Comparison of ENCODE assay signal across 11 cellular contexts in genomic region chr5:103519550-103519949, GRCh38. TPM values are rescaled to one million over a fixed set of nuclear protein-coding genes. Genes with fewer than 3 reads are reported as not detected.
DNase-seq lines count a peak whose midpoint lies in the region; ATAC-seq and TF ChIP-seq lines count a peak whose summit lies in the region.
"Had no signal": no experiment of that assay in that cellular context is flagged by ENCODE, and none has a peak within 500 bp of the region (broad histone marks: within the 10 kb centered on the region; RNA-seq: fewer than 3 reads in every experiment).

No MANE protein-coding gene starts in this region.

- no peaks in the 10 kb centered on the region for H3K4me1 ChIP-seq in endodermal cell (ENCODE audit: control insufficient read depth, insufficient read depth, low read length)
- H3K4me1 ChIP-seq: tibial nerve had no signal

- no peaks in the 10 kb centered on the region for H3K9me3 Mint-ChIP-seq in endodermal cell

- H3K9me3 ChIP-seq in endodermal cell (ENCODE audit: control insufficient read depth, low read length), result no peaks in the 10 kb centered on the region
- H3K9me3 ChIP-seq: tibial nerve had no signal

- no peak overlapping the region for H3K4me3 ChIP-seq in endodermal cell (ENCODE audit: low read length)
- H3K4me3 ChIP-seq in dorsolateral prefrontal cortex, result no peak overlapping the region
- H3K4me3 ChIP-seq: tibial nerve had no signal

- no peak overlapping the region for H3K9ac ChIP-seq in endodermal cell (ENCODE audit: extremely low read depth, low read length, poor library complexity, severe bottlenecking)

- no peaks in the 10 kb centered on the region for H3K4me1 Mint-ChIP-seq in endodermal cell

- no peak overlapping the region for H3K4me3 Mint-ChIP-seq in endodermal cell

- intact Hi-C loops in dorsolateral prefrontal cortex (cut with DNase I), result loop anchor here in 1 of 2 donors (2.0 kb wide), 1 partner anchor 41 kb away; no protein-coding TSS in a partner anchor

- H3K27me3 ChIP-seq in endodermal cell (ENCODE audit: control insufficient read depth, insufficient read depth, low read length, poor library complexity, severe bottlenecking), result no peaks in the 10 kb centered on the region
- no peaks in the 10 kb centered on the region for H3K27me3 ChIP-seq in dorsolateral prefrontal cortex
- H3K27me3 ChIP-seq: tibial nerve had no signal

- TF ChIP-seq CTCF in LNCAP (IDR thresholded peaks at IDR 0.05), result peak; percentile 71
- peak; percentile 79 for TF ChIP-seq CTCF in endodermal cell (conservative IDR thresholded peaks at IDR 0.05)
- TF ChIP-seq CTCF in dorsolateral prefrontal cortex (IDR thresholded peaks at IDR 0.05 in 54 of 56, conservative IDR thresholded peaks at IDR 0.05 in 2 of 56; ENCODE audit: low read depth in 1 of 56, partially characterized antibody in 56 of 56), result peak in 1 of 56 donors; percentile 11

- H3K27me3 Mint-ChIP-seq in endodermal cell (ENCODE audit: insufficient read depth), result no peaks in the 10 kb centered on the region

- DNase-seq in DMS53 (lab: John Stamatoyannopoulos, UW) (peak; percentile 29), DMS53 treated with DMSO at 0.1 percent for 48 hours (lab: John Stamatoyannopoulos, UW; ENCODE audit: unreplicated experiment) (no peak), endodermal cell (peak; percentile 67), renal cortical epithelial cell (ENCODE audit: low read depth) (peak; percentile 13), dorsolateral prefrontal cortex (no peak), cortex of kidney (lab: John Stamatoyannopoulos, UW) (no peak)
- DNase-seq: central memory CD4-positive, alpha-beta T cell; retina had no signal

- H3K36me3 Mint-ChIP-seq in endodermal cell (ENCODE audit: low read depth), result no peaks in the 10 kb centered on the region

- H3K36me3 ChIP-seq in endodermal cell (ENCODE audit: control insufficient read depth, insufficient read depth, low read length), result no peaks in the 10 kb centered on the region
- H3K36me3 ChIP-seq: tibial nerve had no signal

- H3K27ac Mint-ChIP-seq in endodermal cell, result no peak overlapping the region

- no peak for ATAC-seq in GM18505 (IDR thresholded peaks at IDR 0.05; ENCODE audit: unreplicated experiment)

- H3K27ac ChIP-seq in endodermal cell (ENCODE audit: low read depth, low read length), result no peak overlapping the region
- no peak overlapping the region for H3K27ac ChIP-seq in dorsolateral prefrontal cortex
- H3K27ac ChIP-seq: tibial nerve had no signal

- WGBS in endodermal cell (ENCODE audit: insufficient coverage in 1 of 2, insufficient read length in 1 of 2), 2 experiments, result 53 to 68% methylated on average over 3 to 4 of the region's 4 CpGs

- TF ChIP-seq POLR2A in GM18505 (IDR thresholded peaks at IDR 0.05; ENCODE audit: borderline replicate concordance, extremely low read depth, insufficient read depth, insufficient read length), result no peak

RNA-seq across cellular contexts. Expression of gene NUDT12, which starts 43.0 kb away (rescaled TPM):
- total RNA-seq in endodermal cell, result 10 to 100 TPM; 15.3 to 24.5 TPM
- 11.5 TPM for polyA plus RNA-seq in endodermal cell (2013, experiment 1 of 2)
- 13.9 TPM for polyA plus RNA-seq in endodermal cell (2013, experiment 2 of 2)
- total RNA-seq in renal cortical epithelial cell, result 15.3 and 16.8 TPM in 2 replicates
- total RNA-seq in dorsolateral prefrontal cortex, result 10 to 100 TPM in 117 of 120 experiments, 1 to 10 TPM in 3; 4.2 to 29.6 (median 15.9) TPM

Comparison
In these comparisons a context has a peak if more than half of its experiments do, and no peak if none do; other contexts are left out.
1. DNase-seq: peak in DMS53 (single experiment), endodermal cell (single experiment) and renal cortical epithelial cell (single experiment); none in DMS53 treated with DMSO at 0.1 percent for 48 hours (single experiment), dorsolateral prefrontal cortex (0 of 10) and cortex of kidney (single experiment).